In the genomic region with DNA sequence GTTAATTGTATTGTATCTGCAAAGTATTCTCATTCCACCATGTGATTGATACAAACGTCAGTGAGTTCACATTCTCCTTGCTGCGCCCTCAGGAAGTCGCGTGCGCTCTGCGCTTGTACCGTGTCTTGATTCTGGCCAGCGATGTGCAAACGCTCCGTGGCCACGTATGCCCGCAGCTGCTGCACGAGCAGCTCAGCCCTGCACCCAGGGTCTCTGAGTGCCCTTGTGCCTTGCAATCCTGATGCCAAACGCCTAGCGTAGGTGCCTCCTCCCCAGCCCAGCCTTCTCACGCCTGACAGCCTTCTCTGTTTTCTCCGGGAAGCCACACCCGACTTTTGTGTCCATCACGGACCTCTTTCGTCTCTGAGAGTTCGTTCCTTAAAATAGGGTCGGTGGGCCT, we compare ENCODE assay signal across 35 cellular contexts.
"Had no signal": no experiment of that assay in that cellular context is flagged by ENCODE, and none has a peak within 500 bp of the region (broad histone marks: within the 10 kb centered on the region; RNA-seq: fewer than 3 reads in every experiment).

No MANE protein-coding gene starts in this region.

- H2AFZ ChIP-seq: PC-9 had no signal

- H3K27me3 ChIP-seq: brain microvascular endothelial cell had no signal

- H3K4me3 ChIP-seq: PC-9 had no signal

- H3K27ac ChIP-seq: brain microvascular endothelial cell, KMS-11, PC-9, RWPE1, VCaP had no signal

- H3K4me2 ChIP-seq: KMS-11, PC-9 had no signal

- DNase-seq: activated B cell treated with CpG ODN at 0.5 μM for 24 hours; activated CD4-positive, alpha-beta memory T cell treated with anti-CD3 and anti-CD28 coated beads for 36 hours; activated CD4-positive, alpha-beta T cell treated with anti-CD3 and anti-CD28 coated beads for 4 hours; activated CD4-positive, alpha-beta T cell treated with anti-CD3 and anti-CD28 coated beads, Interleukin-2, amount 50 U/mL, for 1 hour; activated CD4-positive, CD25-positive, alpha-beta regulatory T cell treated with anti-CD3 and anti-CD28 coated beads, Interleukin-2, amount 50 U/mL, for 72 hours; activated CD8-positive, alpha-beta memory T cell treated with anti-CD3 and anti-CD28 coated beads, Interleukin-2, amount 50 U/mL, for 4 hours; activated gamma-delta T cell treated with Interleukin-2 at 50 U/mL for 16 hours; activated naive CD4-positive, alpha-beta T cell treated with anti-CD3 and anti-CD28 coated beads, Interleukin-2, amount 10 ng/mL, durations not matched to agents 7 days and 5 days; activated T-cell treated with anti-CD3 and anti-CD28 coated beads for 4 hours; activated T-cell treated with anti-CD3 and anti-CD28 coated beads, Interleukin-2, amount 50 U/mL, for 4 hours; amniotic stem cell; aorta; brain microvascular endothelial cell; central memory CD4-positive, alpha-beta T cell; MM.1S; NCI-H1092 treated with DMSO at 0.1 percent for 48 hours; NCI-H146; NCI-H187; NCI-H2029 treated with DMSO at 0.1 percent for 48 hours; NCI-H2107; NCI-H2171 treated with DMSO at 0.1 percent for 48 hours; NCI-H2227 treated with DMSO at 0.1 percent for 48 hours; NCI-H446; NCI-H69; NCI-H82; NK-92 treated with Interleukin-12 subunit alpha and Interleukin-12 subunit beta, amount 100 ng/mL, for 24 hours; PC-9; SW 1271; T-helper 1 cell; T-helper 2 cell; T-helper 9 cell had no signal

- H3K9ac ChIP-seq: KMS-11 had no signal

- ATAC-seq: activated T-cell treated with anti-CD3 and anti-CD28 coated beads, Interleukin-2, amount 50 U/mL, for 4 hours; Right ventricle myocardium inferior had no signal
